8 cellular contexts compared by ENCODE assay signal in genomic region chr18:79988079-79988924, GRCh38. TPM values are rescaled to one million over a fixed set of nuclear protein-coding genes. Genes with fewer than 3 reads are reported as not detected.
DNase-seq lines count a peak whose midpoint lies in the region; TF ChIP-seq lines count a peak whose summit lies in the region.

TXNL4A (minus strand) TSS chr18:79988563; CDS start chr18:79988392, 171 bp downstream.

- 1% methylated on average over 81 to 94 of the region's 112 CpGs for WGBS in GM23248 (ENCODE audit: low coverage in 1 of 2, low lambda C conversion rate in 2 of 2, missing lambda C conversion rate in 2 of 2), 2 experiments

- H3K27ac ChIP-seq in GM23248 (peak within 1 kb of the TSS; percentile 93), stomach smooth muscle (ENCODE audit: low read length) (peak within 1 kb of the TSS; percentile 93)

- peak within 1 kb of the TSS; percentile 87 for H2AFZ ChIP-seq in GM23248

- H3F3A ChIP-seq in GM23248 (ENCODE audit: insufficient read depth) = peaks cover 5% of the 10 kb centered on the region; the same call in 1 of the 2 replicates

- H3K27me3 Mint-ChIP-seq in neural crest cell (ENCODE audit: low read depth) = no peaks in the 10 kb centered on the region

- no peak for TF ChIP-seq CTCF in neural crest cell (conservative IDR thresholded peaks at IDR 0.05)

- peak within 1 kb of the TSS; percentile 99 for H3K27ac Mint-ChIP-seq in neural crest cell (ENCODE audit: unreplicated experiment)

- peaks cover 9% of the 10 kb centered on the region; the same call in 1 of the 2 replicates for H3K4me1 ChIP-seq in GM23248 (ENCODE audit: insufficient read depth)
- H3K4me1 ChIP-seq in stomach smooth muscle (ENCODE audit: control insufficient read depth, insufficient read depth, low read length) = peaks cover 14% of the 10 kb centered on the region

- H3K27me3 ChIP-seq in GM23248 (replicated peaks; ENCODE audit: insufficient read depth) (no peaks in the 10 kb centered on the region), stomach smooth muscle (ENCODE audit: control insufficient read depth in 1 of 2, insufficient read depth in 2 of 2, low read length in 2 of 2) (no peaks in the 10 kb centered on the region)

- peak within 1 kb of the TSS; percentile 100 for H3K4me2 ChIP-seq in GM23248 (ENCODE audit: unreplicated experiment)

- DNase-seq in ELR (ENCODE audit: low read depth) = peak; percentile 87
- peak; percentile 97 for DNase-seq in GM23248
- DNase-seq in Kasumi-1 (lab: John Stamatoyannopoulos, UW) = peak; percentile 71 to 78
- peak; percentile 36 for DNase-seq in SHP77 treated with DMSO at 0.1 percent for 48 hours (lab: John Stamatoyannopoulos, UW)
- DNase-seq in activated effector memory CD4-positive, alpha-beta T cell treated with anti-CD3 and anti-CD28 coated beads, Interleukin-2, amount 50 U/mL, for 16 hours = peak; percentile 94
- DNase-seq in fibroblast of the conjunctiva (ENCODE audit: low read depth) = peak; percentile 73
- DNase-seq in neural crest cell (ENCODE audit: low read depth, low spot score) = peak; percentile 59

- peaks cover 7% of the 10 kb centered on the region for H3K36me3 Mint-ChIP-seq in neural crest cell (ENCODE audit: low read depth)

- peaks cover 19% of the 10 kb centered on the region; the same call in 1 of the 2 replicates for H4K20me1 ChIP-seq in GM23248 (ENCODE audit: insufficient read depth)

- H3K4me3 Mint-ChIP-seq in neural crest cell = peak within 1 kb of the TSS; percentile 94

- H3K4me1 Mint-ChIP-seq in neural crest cell = peaks cover 32% of the 10 kb centered on the region

- H3K36me3 ChIP-seq in GM23248 (ENCODE audit: low read depth) (peaks cover 9% of the 10 kb centered on the region; the same call in 1 of the 2 replicates), stomach smooth muscle (ENCODE audit: control insufficient read depth in 2 of 2, insufficient read depth in 2 of 2, low read length in 2 of 2) (peaks cover 0 to 5% of the 10 kb centered on the region in 2 donors)

- H3K9me3 Mint-ChIP-seq in neural crest cell = no peaks in the 10 kb centered on the region

- H3K9me3 ChIP-seq in GM23248 (ENCODE audit: low read depth) (no peaks in the 10 kb centered on the region), stomach smooth muscle (ENCODE audit: control insufficient read depth in 2 of 2, low read length in 2 of 2) (no peaks in the 10 kb centered on the region)

- peaks cover 53% of the 10 kb centered on the region for H3K79me2 ChIP-seq in GM23248 (ENCODE audit: insufficient read depth)

- peak within 1 kb of the TSS; percentile 93 for H3K9ac ChIP-seq in GM23248
- H3K9ac ChIP-seq in stomach smooth muscle (ENCODE audit: low read length in 2 of 2) = peak within 1 kb of the TSS; percentile 89 to 91

- H3K4me3 ChIP-seq in GM23248 (peak within 1 kb of the TSS; percentile 98), stomach smooth muscle (ENCODE audit: low read length in 2 of 2) (peak within 1 kb of the TSS; percentile 98)

- in situ Hi-C loops in GM23248 (cut with MboI) = no loop called here

- no peaks in the 10 kb centered on the region for H3K9me2 ChIP-seq in GM23248 (ENCODE audit: insufficient read depth)

RNA-seq across cellular contexts. Expression of gene TXNL4A, which starts in this region (rescaled TPM):
- 17.4 and 28.5 TPM in 2 replicates for total RNA-seq in GM23248 (2014; rRNA removed; shearing (Covaris generic))
- polyA plus RNA-seq in GM23248 (2016; fragmentation: Nextera tagmentation; extraction: Ambion mirVana) = 192 and 195 TPM in 2 replicates
- total RNA-seq in neural crest cell = 140 and 144 TPM in 2 replicates

Comparison
In these comparisons a context has a peak if more than half of its experiments do, and no peak if none do; other contexts are left out.
1. Peak in every context shown above with its lines: DNase-seq, H3K4me3 ChIP-seq and H3K27ac ChIP-seq.
2. DNase-seq: peak in every context shown above with its lines; median percentile 97 in GM23248; 94 in activated effector memory CD4-positive, alpha-beta T cell treated with anti-CD3 and anti-CD28 coated beads, Interleukin-2, amount 50 U/mL, for 16 hours; 87 in ELR; 74 in Kasumi-1; 73 in fibroblast of the conjunctiva; 59 in neural crest cell; 36 in SHP77 treated with DMSO at 0.1 percent for 48 hours.